1 cellular context compared by ENCODE assay signal in the genomic region with DNA sequence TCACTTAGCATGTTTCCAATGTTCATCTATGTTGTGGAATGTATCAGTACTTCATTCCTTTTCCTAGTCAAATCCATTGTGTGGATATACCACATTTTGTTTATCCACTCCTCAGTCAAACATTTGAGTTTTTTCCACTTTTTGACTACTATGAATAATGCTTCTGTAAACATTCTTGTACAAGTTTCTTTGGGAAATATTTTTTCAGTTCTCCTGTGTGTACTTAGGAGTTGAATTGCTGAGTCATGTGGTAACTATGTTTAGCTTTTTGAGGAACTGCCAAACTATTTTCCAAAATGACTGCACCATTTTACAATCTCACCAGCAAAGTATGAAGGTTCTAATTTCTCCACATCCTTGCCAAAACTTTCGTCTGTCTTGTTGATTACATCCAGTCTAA.
TF ChIP-seq lines count a peak whose summit lies in the region.

No MANE protein-coding gene starts in this region.

TF ChIP-seq in HepG2, 621 proteins besides CTCF, POLR2A, EP300 and RAD21 (continued from another document and continues in another):
- TF ChIP-seq ZBTB39 (CRISPR knock-in tag; IDR thresholded peaks at IDR 0.05) = no peak
- no peak for TF ChIP-seq SMAD1 (CRISPR knock-in tag; IDR thresholded peaks at IDR 0.05; ENCODE audit: borderline replicate concordance, low read depth)
- TF ChIP-seq ZEB1 (IDR thresholded peaks at IDR 0.05; ENCODE audit: insufficient replicate concordance, low read depth) = no peak
- no peak for TF ChIP-seq ZNF264 (CRISPR knock-in tag; IDR thresholded peaks at IDR 0.05)
- TF ChIP-seq ZNF138 (CRISPR knock-in tag; IDR thresholded peaks at IDR 0.05; ENCODE audit: low read depth) = no peak
- TF ChIP-seq FLYWCH1 (CRISPR knock-in tag; IDR thresholded peaks at IDR 0.05) = no peak
- TF ChIP-seq, protein P1, sequence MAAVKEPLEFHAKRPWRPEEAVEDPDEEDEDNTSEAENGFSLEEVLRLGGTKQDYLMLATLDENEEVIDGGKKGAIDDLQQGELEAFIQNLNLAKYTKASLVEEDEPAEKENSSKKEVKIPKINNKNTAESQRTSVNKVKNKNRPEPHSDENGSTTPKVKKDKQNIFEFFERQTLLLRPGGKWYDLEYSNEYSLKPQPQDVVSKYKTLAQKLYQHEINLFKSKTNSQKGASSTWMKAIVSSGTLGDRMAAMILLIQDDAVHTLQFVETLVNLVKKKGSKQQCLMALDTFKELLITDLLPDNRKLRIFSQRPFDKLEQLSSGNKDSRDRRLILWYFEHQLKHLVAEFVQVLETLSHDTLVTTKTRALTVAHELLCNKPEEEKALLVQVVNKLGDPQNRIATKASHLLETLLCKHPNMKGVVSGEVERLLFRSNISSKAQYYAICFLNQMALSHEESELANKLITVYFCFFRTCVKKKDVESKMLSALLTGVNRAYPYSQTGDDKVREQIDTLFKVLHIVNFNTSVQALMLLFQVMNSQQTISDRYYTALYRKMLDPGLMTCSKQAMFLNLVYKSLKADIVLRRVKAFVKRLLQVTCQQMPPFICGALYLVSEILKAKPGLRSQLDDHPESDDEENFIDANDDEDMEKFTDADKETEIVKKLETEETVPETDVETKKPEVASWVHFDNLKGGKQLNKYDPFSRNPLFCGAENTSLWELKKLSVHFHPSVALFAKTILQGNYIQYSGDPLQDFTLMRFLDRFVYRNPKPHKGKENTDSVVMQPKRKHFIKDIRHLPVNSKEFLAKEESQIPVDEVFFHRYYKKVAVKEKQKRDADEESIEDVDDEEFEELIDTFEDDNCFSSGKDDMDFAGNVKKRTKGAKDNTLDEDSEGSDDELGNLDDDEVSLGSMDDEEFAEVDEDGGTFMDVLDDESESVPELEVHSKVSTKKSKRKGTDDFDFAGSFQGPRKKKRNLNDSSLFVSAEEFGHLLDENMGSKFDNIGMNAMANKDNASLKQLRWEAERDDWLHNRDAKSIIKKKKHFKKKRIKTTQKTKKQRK (IDR thresholded peaks at IDR 0.05; ENCODE audit: low read length) = no peak
- no peak for TF ChIP-seq DDIT3 (CRISPR knock-in tag; IDR thresholded peaks at IDR 0.05)
- TF ChIP-seq, protein P2, sequence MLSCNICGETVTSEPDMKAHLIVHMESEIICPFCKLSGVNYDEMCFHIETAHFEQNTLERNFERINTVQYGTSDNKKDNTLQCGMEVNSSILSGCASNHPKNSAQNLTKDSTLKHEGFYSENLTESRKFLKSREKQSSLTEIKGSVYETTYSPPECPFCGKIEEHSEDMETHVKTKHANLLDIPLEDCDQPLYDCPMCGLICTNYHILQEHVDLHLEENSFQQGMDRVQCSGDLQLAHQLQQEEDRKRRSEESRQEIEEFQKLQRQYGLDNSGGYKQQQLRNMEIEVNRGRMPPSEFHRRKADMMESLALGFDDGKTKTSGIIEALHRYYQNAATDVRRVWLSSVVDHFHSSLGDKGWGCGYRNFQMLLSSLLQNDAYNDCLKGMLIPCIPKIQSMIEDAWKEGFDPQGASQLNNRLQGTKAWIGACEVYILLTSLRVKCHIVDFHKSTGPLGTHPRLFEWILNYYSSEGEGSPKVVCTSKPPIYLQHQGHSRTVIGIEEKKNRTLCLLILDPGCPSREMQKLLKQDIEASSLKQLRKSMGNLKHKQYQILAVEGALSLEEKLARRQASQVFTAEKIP (CRISPR knock-in tag; IDR thresholded peaks at IDR 0.05; ENCODE audit: borderline replicate concordance) = no peak
- TF ChIP-seq, protein P3, sequence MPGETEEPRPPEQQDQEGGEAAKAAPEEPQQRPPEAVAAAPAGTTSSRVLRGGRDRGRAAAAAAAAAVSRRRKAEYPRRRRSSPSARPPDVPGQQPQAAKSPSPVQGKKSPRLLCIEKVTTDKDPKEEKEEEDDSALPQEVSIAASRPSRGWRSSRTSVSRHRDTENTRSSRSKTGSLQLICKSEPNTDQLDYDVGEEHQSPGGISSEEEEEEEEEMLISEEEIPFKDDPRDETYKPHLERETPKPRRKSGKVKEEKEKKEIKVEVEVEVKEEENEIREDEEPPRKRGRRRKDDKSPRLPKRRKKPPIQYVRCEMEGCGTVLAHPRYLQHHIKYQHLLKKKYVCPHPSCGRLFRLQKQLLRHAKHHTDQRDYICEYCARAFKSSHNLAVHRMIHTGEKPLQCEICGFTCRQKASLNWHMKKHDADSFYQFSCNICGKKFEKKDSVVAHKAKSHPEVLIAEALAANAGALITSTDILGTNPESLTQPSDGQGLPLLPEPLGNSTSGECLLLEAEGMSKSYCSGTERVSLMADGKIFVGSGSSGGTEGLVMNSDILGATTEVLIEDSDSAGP (CRISPR knock-in tag; IDR thresholded peaks at IDR 0.05; ENCODE audit: borderline replicate concordance) = no peak
- no peak for TF ChIP-seq ZNF615 (CRISPR knock-in tag; IDR thresholded peaks at IDR 0.05; ENCODE audit: borderline replicate concordance)
- TF ChIP-seq PRPF4 (IDR thresholded peaks at IDR 0.05; ENCODE audit: low read depth, low read length, poor library complexity, severe bottlenecking) = no peak
- no peak for TF ChIP-seq ZNF282 (IDR thresholded peaks at IDR 0.05; ENCODE audit: partially characterized antibody)
- TF ChIP-seq ZFP90 (CRISPR knock-in tag; IDR thresholded peaks at IDR 0.05; ENCODE audit: borderline replicate concordance) = no peak
- TF ChIP-seq, protein P4, sequence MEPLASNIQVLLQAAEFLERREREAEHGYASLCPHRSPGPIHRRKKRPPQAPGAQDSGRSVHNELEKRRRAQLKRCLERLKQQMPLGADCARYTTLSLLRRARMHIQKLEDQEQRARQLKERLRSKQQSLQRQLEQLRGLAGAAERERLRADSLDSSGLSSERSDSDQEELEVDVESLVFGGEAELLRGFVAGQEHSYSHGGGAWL (CRISPR knock-in tag; IDR thresholded peaks at IDR 0.05) = no peak
- TF ChIP-seq MEIS1 (CRISPR knock-in tag; IDR thresholded peaks at IDR 0.05; ENCODE audit: borderline replicate concordance) = no peak
- TF ChIP-seq, protein P5, sequence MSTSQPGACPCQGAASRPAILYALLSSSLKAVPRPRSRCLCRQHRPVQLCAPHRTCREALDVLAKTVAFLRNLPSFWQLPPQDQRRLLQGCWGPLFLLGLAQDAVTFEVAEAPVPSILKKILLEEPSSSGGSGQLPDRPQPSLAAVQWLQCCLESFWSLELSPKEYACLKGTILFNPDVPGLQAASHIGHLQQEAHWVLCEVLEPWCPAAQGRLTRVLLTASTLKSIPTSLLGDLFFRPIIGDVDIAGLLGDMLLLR (CRISPR knock-in tag; IDR thresholded peaks at IDR 0.05) = no peak
- no peak for TF ChIP-seq KLF9 (CRISPR knock-in tag; IDR thresholded peaks at IDR 0.05; ENCODE audit: low read depth)
- TF ChIP-seq TRIM22 (IDR thresholded peaks at IDR 0.05) = no peak
- TF ChIP-seq ZNF670 (CRISPR knock-in tag; IDR thresholded peaks at IDR 0.05; ENCODE audit: borderline replicate concordance) = peak; percentile 54; the same call in 1 of the 2 replicates
- TF ChIP-seq KMT2A (CRISPR knock-in tag; IDR thresholded peaks at IDR 0.05) = no peak
- no peak for TF ChIP-seq ZNF790 (CRISPR knock-in tag; IDR thresholded peaks at IDR 0.05; ENCODE audit: borderline replicate concordance)
- TF ChIP-seq, protein P6, sequence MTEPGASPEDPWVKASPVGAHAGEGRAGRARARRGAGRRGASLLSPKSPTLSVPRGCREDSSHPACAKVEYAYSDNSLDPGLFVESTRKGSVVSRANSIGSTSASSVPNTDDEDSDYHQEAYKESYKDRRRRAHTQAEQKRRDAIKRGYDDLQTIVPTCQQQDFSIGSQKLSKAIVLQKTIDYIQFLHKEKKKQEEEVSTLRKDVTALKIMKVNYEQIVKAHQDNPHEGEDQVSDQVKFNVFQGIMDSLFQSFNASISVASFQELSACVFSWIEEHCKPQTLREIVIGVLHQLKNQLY (CRISPR knock-in tag; IDR thresholded peaks at IDR 0.05) = no peak
- peak; percentile 36 for TF ChIP-seq HDAC1 (CRISPR knock-in tag; IDR thresholded peaks at IDR 0.05)
- TF ChIP-seq ZNF101 (CRISPR knock-in tag; IDR thresholded peaks at IDR 0.05; ENCODE audit: borderline replicate concordance, low read depth) = no peak
- no peak for TF ChIP-seq ZBTB10 (CRISPR knock-in tag; IDR thresholded peaks at IDR 0.05; ENCODE audit: borderline replicate concordance)
- TF ChIP-seq, protein P7, sequence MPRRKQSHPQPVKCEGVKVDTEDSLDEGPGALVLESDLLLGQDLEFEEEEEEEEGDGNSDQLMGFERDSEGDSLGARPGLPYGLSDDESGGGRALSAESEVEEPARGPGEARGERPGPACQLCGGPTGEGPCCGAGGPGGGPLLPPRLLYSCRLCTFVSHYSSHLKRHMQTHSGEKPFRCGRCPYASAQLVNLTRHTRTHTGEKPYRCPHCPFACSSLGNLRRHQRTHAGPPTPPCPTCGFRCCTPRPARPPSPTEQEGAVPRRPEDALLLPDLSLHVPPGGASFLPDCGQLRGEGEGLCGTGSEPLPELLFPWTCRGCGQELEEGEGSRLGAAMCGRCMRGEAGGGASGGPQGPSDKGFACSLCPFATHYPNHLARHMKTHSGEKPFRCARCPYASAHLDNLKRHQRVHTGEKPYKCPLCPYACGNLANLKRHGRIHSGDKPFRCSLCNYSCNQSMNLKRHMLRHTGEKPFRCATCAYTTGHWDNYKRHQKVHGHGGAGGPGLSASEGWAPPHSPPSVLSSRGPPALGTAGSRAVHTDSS (CRISPR knock-in tag; conservative IDR thresholded peaks at IDR 0.05) = no peak
- TF ChIP-seq, protein P8, sequence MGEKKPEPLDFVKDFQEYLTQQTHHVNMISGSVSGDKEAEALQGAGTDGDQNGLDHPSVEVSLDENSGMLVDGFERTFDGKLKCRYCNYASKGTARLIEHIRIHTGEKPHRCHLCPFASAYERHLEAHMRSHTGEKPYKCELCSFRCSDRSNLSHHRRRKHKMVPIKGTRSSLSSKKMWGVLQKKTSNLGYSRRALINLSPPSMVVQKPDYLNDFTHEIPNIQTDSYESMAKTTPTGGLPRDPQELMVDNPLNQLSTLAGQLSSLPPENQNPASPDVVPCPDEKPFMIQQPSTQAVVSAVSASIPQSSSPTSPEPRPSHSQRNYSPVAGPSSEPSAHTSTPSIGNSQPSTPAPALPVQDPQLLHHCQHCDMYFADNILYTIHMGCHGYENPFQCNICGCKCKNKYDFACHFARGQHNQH (CRISPR knock-in tag; IDR thresholded peaks at IDR 0.05) = no peak; the same call in 1 of the 2 replicates
- TF ChIP-seq PAF1 (CRISPR knock-in tag; IDR thresholded peaks at IDR 0.05) = no peak
- TF ChIP-seq BRCA1 (CRISPR knock-in tag; IDR thresholded peaks at IDR 0.05) = no peak
- TF ChIP-seq NR2C2 (CRISPR knock-in tag; IDR thresholded peaks at IDR 0.05; ENCODE audit: borderline replicate concordance) = no peak
- TF ChIP-seq ZMAT5 (CRISPR knock-in tag; IDR thresholded peaks at IDR 0.05; ENCODE audit: borderline replicate concordance, low read depth) = no peak
- TF ChIP-seq, protein P9, sequence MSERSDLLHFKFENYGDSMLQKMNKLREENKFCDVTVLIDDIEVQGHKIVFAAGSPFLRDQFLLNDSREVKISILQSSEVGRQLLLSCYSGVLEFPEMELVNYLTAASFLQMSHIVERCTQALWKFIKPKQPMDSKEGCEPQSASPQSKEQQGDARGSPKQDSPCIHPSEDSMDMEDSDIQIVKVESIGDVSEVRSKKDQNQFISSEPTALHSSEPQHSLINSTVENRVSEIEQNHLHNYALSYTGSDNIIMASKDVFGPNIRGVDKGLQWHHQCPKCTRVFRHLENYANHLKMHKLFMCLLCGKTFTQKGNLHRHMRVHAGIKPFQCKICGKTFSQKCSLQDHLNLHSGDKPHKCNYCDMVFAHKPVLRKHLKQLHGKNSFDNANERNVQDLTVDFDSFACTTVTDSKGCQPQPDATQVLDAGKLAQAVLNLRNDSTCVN (CRISPR knock-in tag; IDR thresholded peaks at IDR 0.05; ENCODE audit: borderline replicate concordance) = no peak
